Comparison of ENCODE assay signal across 8 cellular contexts in the genomic region with DNA sequence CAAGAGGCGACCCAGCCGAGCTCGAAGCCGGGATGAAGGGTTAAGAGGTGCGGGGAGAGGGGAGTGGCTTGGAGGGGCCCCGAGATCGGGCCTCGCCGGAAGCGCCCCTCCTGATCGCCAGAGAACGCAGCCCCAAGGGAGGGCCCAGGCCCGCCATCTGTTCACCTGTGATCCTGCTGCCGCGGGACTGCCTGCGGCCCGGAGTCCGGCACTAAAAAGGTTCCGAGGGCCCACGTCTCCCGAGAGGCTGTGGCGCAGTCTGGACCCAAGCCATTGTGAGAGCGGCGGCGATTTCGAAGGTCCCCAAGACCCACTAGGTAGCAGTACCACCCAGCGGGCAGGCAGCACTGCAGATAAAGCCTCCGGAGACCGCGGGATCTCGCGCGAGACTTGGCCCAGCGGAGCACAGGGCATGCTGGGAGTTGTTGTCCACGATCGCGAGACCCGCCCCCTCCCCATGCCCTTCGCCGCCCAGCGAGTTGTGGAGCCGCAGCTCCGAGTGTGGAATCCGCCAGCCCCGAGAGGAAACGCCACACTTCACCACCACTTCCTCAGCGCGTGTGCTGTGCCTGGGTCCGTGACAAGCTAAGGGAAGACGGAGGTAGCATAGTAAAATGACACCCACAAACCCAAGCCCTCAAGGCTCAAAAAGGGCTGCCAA.
A peak's percentile ranks its signal among the peaks of the same experiment; 100 is the strongest.
DNase-seq lines count a peak whose midpoint lies in the region; ATAC-seq, FAIRE-seq and TF ChIP-seq lines count a peak whose summit lies in the region.

A gene with protein sequence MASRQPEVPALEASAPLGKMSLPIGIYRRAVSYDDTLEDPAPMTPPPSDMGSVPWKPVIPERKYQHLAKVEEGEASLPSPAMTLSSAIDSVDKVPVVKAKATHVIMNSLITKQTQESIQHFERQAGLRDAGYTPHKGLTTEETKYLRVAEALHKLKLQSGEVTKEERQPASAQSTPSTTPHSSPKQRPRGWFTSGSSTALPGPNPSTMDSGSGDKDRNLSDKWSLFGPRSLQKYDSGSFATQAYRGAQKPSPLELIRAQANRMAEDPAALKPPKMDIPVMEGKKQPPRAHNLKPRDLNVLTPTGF (minus strand): TSS at position 328 of the 661 bp plus-strand sequence. CDS start 2,256 bp downstream, outside the sequence.

- H3K4me3 Mint-ChIP-seq in nephron: peak within 1 kb of the TSS; percentile 98 to 99 (median 98)
- H3K4me3 Mint-ChIP-seq in stimulated activated naive CD8-positive, alpha-beta T cell treated with anti-CD3 and anti-CD28 coated beads, Interleukin-15, Interleukin-2, amounts not matched to agents 100 ng/mL and 50 ng/mL, for 24 hours: peak within 1 kb of the TSS; percentile 98

- H3K27ac ChIP-seq in RWPE2 (ENCODE audit: poor library complexity, severe bottlenecking): peak within 1 kb of the TSS; percentile 34

- H3K9me3 Mint-ChIP-seq in nephron: no peaks in the 10 kb centered on the region
- no peaks in the 10 kb centered on the region for H3K9me3 Mint-ChIP-seq in stimulated activated naive CD8-positive, alpha-beta T cell treated with anti-CD3 and anti-CD28 coated beads, Interleukin-15, Interleukin-2, amounts not matched to agents 100 ng/mL and 50 ng/mL, for 24 hours

- H3K4me1 Mint-ChIP-seq in nephron: peaks cover 14% of the 10 kb centered on the region
- H3K4me1 Mint-ChIP-seq in stimulated activated naive CD8-positive, alpha-beta T cell treated with anti-CD3 and anti-CD28 coated beads, Interleukin-15, Interleukin-2, amounts not matched to agents 100 ng/mL and 50 ng/mL, for 24 hours (ENCODE audit: low read depth): peaks cover 35% of the 10 kb centered on the region

- H3K4me3 ChIP-seq in RWPE2 (ENCODE audit: severe bottlenecking): peak within 1 kb of the TSS; percentile 63
- H3K4me3 ChIP-seq in fibroblast of pulmonary artery (replicated peaks; ENCODE audit: low read depth, low read length): peak within 1 kb of the TSS; percentile 97

- peaks cover 17% of the 10 kb centered on the region for H3K36me3 Mint-ChIP-seq in nephron (ENCODE audit: low read depth)
- H3K36me3 Mint-ChIP-seq in stimulated activated naive CD8-positive, alpha-beta T cell treated with anti-CD3 and anti-CD28 coated beads, Interleukin-15, Interleukin-2, amounts not matched to agents 100 ng/mL and 50 ng/mL, for 24 hours (ENCODE audit: low read depth): peaks cover 21% of the 10 kb centered on the region

- H3K27me3 Mint-ChIP-seq in nephron (ENCODE audit: low read depth): peaks cover 22% of the 10 kb centered on the region
- H3K27me3 Mint-ChIP-seq in stimulated activated naive CD8-positive, alpha-beta T cell treated with anti-CD3 and anti-CD28 coated beads, Interleukin-15, Interleukin-2, amounts not matched to agents 100 ng/mL and 50 ng/mL, for 24 hours: no peaks in the 10 kb centered on the region

- no peaks in the 10 kb centered on the region for H3K4me1 ChIP-seq in ES-I3 (ENCODE audit: insufficient read depth, low read length)
- peaks cover 7% of the 10 kb centered on the region for H3K4me1 ChIP-seq in RWPE2 (ENCODE audit: insufficient read depth, poor library complexity, severe bottlenecking)

- no peaks in the 10 kb centered on the region for H3K27me3 ChIP-seq in RWPE2 (ENCODE audit: insufficient read depth, poor library complexity, severe bottlenecking)

- no peak for FAIRE-seq in H54 (lab: Jason Lieb, UNC)

- TF ChIP-seq CTCF in RWPE2 (IDR thresholded peaks at IDR 0.05; ENCODE audit: poor library complexity, severe bottlenecking) (peak; percentile 47), fibroblast of pulmonary artery (IDR thresholded peaks at IDR 0.05; ENCODE audit: low read length, missing control alignments) (peak; percentile 16), nephron (IDR thresholded peaks at IDR 0.05; ENCODE audit: unreplicated experiment in 3 of 3) (no peak)

- H3K27ac Mint-ChIP-seq in nephron: peak within 1 kb of the TSS; percentile 79 to 95 (median 93)
- peak within 1 kb of the TSS; percentile 97 for H3K27ac Mint-ChIP-seq in stimulated activated naive CD8-positive, alpha-beta T cell treated with anti-CD3 and anti-CD28 coated beads, Interleukin-15, Interleukin-2, amounts not matched to agents 100 ng/mL and 50 ng/mL, for 24 hours

- peak within 1 kb of the TSS; percentile 97 for H3K9ac ChIP-seq in ES-I3 (ENCODE audit: low read depth, low read length)

- H3K9me3 ChIP-seq in ES-I3 (ENCODE audit: control insufficient read depth, insufficient read depth, low read length) (no peaks in the 10 kb centered on the region), RWPE2 (ENCODE audit: severe bottlenecking) (no peaks in the 10 kb centered on the region)

- peaks cover 10% of the 10 kb centered on the region; the same call in 1 of the 2 replicates for H3K36me3 ChIP-seq in ES-I3 (ENCODE audit: insufficient read depth, low read length)
- H3K36me3 ChIP-seq in RWPE2 (ENCODE audit: low read depth): peaks cover 33% of the 10 kb centered on the region

- TF ChIP-seq POLR2A in H54 (IDR thresholded peaks at IDR 0.05; ENCODE audit: low read depth, low read length): peak; percentile 93

- DNase-seq in H54 (ENCODE audit: insufficient read length, low spot score) (peak; percentile 92), LoVo (ENCODE audit: low spot score) (peak; percentile 94), RWPE2 (ENCODE audit: low spot score) (peak; percentile 97), fibroblast of pulmonary artery (ENCODE audit: low read depth) (peak; percentile 90)
- peak; percentile 90 for DNase-seq in activated T-helper 9 cell treated with anti-CD3 and anti-CD28 coated beads, Interleukin-2, amount 50 U/mL, for 16 hours (ENCODE audit: low read depth)

- peak; percentile 90 for ATAC-seq in RWPE2 (ENCODE audit: low read depth)

Comparison
In these comparisons a context has a peak if more than half of its experiments do, and no peak if none do; other contexts are left out.
1. Peak in every context shown above with its lines: DNase-seq, ATAC-seq, H3K4me3 ChIP-seq and H3K27ac ChIP-seq.
2. CTCF ChIP-seq: peak in RWPE2 (single experiment) and fibroblast of pulmonary artery (single experiment); none in nephron (0 of 3).